Comparison of ENCODE assay signal across 15 cellular contexts in genomic region chr9:129441852-129442251, GRCh38.
DNase-seq lines count a peak whose midpoint lies in the region; ATAC-seq, FAIRE-seq and TF ChIP-seq lines count a peak whose summit lies in the region.
"Had no signal": no experiment of that assay in that cellular context is flagged by ENCODE, and none has a peak within 500 bp of the region (broad histone marks: within the 10 kb centered on the region; RNA-seq: fewer than 3 reads in every experiment).

No MANE protein-coding gene starts in this region.

- no peak overlapping the region for H3K27ac Mint-ChIP-seq in activated CD4-positive, alpha-beta T cell treated with anti-CD3 and anti-CD28 coated beads, Interleukin-2, amount 10 ng/mL, durations not matched to agents 7 days and 5 days

- no peak overlapping the region for H2BK5ac ChIP-seq in mesenchymal stem cell (ENCODE audit: low read depth, low read length, poor library complexity, severe bottlenecking)

- H2AFZ ChIP-seq in K562 (ENCODE audit: low read depth, low read length) = no peak overlapping the region
- no peak overlapping the region for H2AFZ ChIP-seq in mesenchymal stem cell (ENCODE audit: low read depth, low read length)

- 33% methylated on average over 7 of the region's 7 CpGs for WGBS in K562 (ENCODE audit: insufficient coverage, low coverage, missing lambda C conversion rate)
- 88% methylated on average over 6 of the region's 7 CpGs for WGBS in mesenchymal stem cell
- WGBS in transverse colon (ENCODE audit: low coverage in 1 of 2), 2 donors = 50% methylated on average over 7 of the region's 7 CpGs; no CpG with 5 or more reads in 1 of the 2 donors

- no peak for DNase-seq in K562 (ENCODE audit: extremely low read depth in 1 of 4, low spot score in 3 of 4)
- no peak for DNase-seq in mesenchymal stem cell
- DNase-seq in transverse colon = peak; percentile 43
- DNase-seq in NCI-H1048 (lab: John Stamatoyannopoulos, UW) = no peak
- no peak for DNase-seq in NCI-H1417 treated with DMSO at 0.1 percent for 48 hours (lab: John Stamatoyannopoulos, UW)
- DNase-seq in activated CD4-positive, alpha-beta T cell treated with anti-CD3 and anti-CD28 coated beads, Interleukin-2, amount 10 ng/mL, durations not matched to agents 7 days and 5 days = no peak
- DNase-seq: C1 segment of cervical spinal cord, DMS153, H7, KBM-7, NCI-H1092 treated with DMSO at 0.1 percent for 48 hours, NCI-H187, NCI-H446 had no signal

- TF ChIP-seq CTCF in K562 (IDR thresholded peaks at IDR 0.05 in 2 of 3, conservative IDR thresholded peaks at IDR 0.05 in 1 of 3; ENCODE audit: insufficient read depth in 2 of 3, low read depth in 1 of 3, low read length in 3 of 3) = no peak
- TF ChIP-seq CTCF in transverse colon (IDR thresholded peaks at IDR 0.05) = no peak

- H3K4me3 ChIP-seq in K562 = no peak overlapping the region
- H3K4me3 ChIP-seq in mesenchymal stem cell (ENCODE audit: insufficient read depth in 1 of 2, low read depth in 1 of 2, low read length in 2 of 2) = no peak overlapping the region
- H3K4me3 ChIP-seq in transverse colon = no peak overlapping the region

- ATAC-seq in K562 = peak; percentile 50; the same call in 2 of the 3 replicates

- H3K27me3 ChIP-seq in K562 (ENCODE audit: control insufficient read depth in 2 of 2, insufficient read depth in 2 of 2, low read length in 2 of 2) (0 out of 5 replicates have a peak, but pooled peaks cover 0 to 4% of the 10 kb centered on the region in 2 experiments), mesenchymal stem cell (ENCODE audit: control insufficient read depth in 1 of 2, insufficient read depth in 1 of 2, low read length in 2 of 2) (peaks cover 17 to 19% of the 10 kb centered on the region in 2 experiments), transverse colon (peaks cover 25% of the 10 kb centered on the region)

- H2BK12ac ChIP-seq in mesenchymal stem cell (ENCODE audit: low read length in 2 of 2) = no peak overlapping the region

- no peak overlapping the region for H3K4ac ChIP-seq in mesenchymal stem cell (ENCODE audit: low read depth in 1 of 2, low read length in 2 of 2)

- H2BK120ac ChIP-seq in mesenchymal stem cell (ENCODE audit: low read depth, low read length) = no peak overlapping the region

- H2BK15ac ChIP-seq in mesenchymal stem cell (ENCODE audit: low read depth, poor library complexity, severe bottlenecking) = no peak overlapping the region

- H3K23ac ChIP-seq in mesenchymal stem cell (ENCODE audit: low read length in 2 of 2) = no peak overlapping the region

- no peaks in the 10 kb centered on the region for H3K36me3 Mint-ChIP-seq in activated CD4-positive, alpha-beta T cell treated with anti-CD3 and anti-CD28 coated beads, Interleukin-2, amount 10 ng/mL, durations not matched to agents 7 days and 5 days (ENCODE audit: low read depth)

- peaks cover 33% of the 10 kb centered on the region for H3K4me1 Mint-ChIP-seq in activated CD4-positive, alpha-beta T cell treated with anti-CD3 and anti-CD28 coated beads, Interleukin-2, amount 10 ng/mL, durations not matched to agents 7 days and 5 days

- peak overlapping the region; percentile 19 for H4K8ac ChIP-seq in mesenchymal stem cell (ENCODE audit: low read length)

- H3K27ac ChIP-seq in K562 (ENCODE audit: extremely low read depth, low read depth, low read length) = no peak overlapping the region
- H3K27ac ChIP-seq in mesenchymal stem cell (ENCODE audit: low read length, poor library complexity, severe bottlenecking) = no peak overlapping the region
- H3K27ac ChIP-seq in transverse colon = no peak overlapping the region
- H3K27ac ChIP-seq: RWPE1 had no signal

- H3K27me3 Mint-ChIP-seq in activated CD4-positive, alpha-beta T cell treated with anti-CD3 and anti-CD28 coated beads, Interleukin-2, amount 10 ng/mL, durations not matched to agents 7 days and 5 days = peaks cover 47% of the 10 kb centered on the region

- TF ChIP-seq POLR2A in K562 (conservative IDR thresholded peaks at IDR 0.05) (no peak), transverse colon (IDR thresholded peaks at IDR 0.05) (no peak)

- H3K18ac ChIP-seq in mesenchymal stem cell (ENCODE audit: low read depth in 1 of 2, low read length in 2 of 2) = no peak overlapping the region

- BruUV-seq in K562 (replicated peaks; lab: Mats Ljungman, UMichigan) = no TSS peak

- POLR2A ChIA-PET in K562 (lab: Yijun Ruan, JAX) = interaction anchor here (1.1 kb wide), 1 partner anchor 17 kb away, joined by 3 read pairs; no protein-coding TSS in a partner anchor
- POLR2A ChIA-PET in activated CD4-positive, alpha-beta T cell treated with anti-CD3 and anti-CD28 coated beads, Interleukin-2, amount 10 ng/mL, durations not matched to agents 7 days and 5 days (lab: Charles Lee) = interaction anchor here (0.7 kb wide), 1 partner anchor 24 kb away, joined by 3 read pairs; no protein-coding TSS in a partner anchor

- no peak overlapping the region for H4K91ac ChIP-seq in mesenchymal stem cell (ENCODE audit: low read length)

- in situ Hi-C loops in K562 (cut with MboI) (no loop called here), transverse colon (cut with MboI; ENCODE audit: low pct_ligation_motif_present in 1 of 4, low pct_unique_long_range_greater_than_20kb in 1 of 4, low sequenced_read_pairs in 3 of 4) (no loop called here)

- H3K9me3 ChIP-seq in K562 (replicated peaks; ENCODE audit: control insufficient read depth, insufficient read depth, low read depth, low read length) = no peaks in the 10 kb centered on the region
- H3K9me3 ChIP-seq in mesenchymal stem cell (ENCODE audit: control insufficient read depth, low read length) = no peaks in the 10 kb centered on the region
- H3K9me3 ChIP-seq in transverse colon = no peaks in the 10 kb centered on the region

- no peaks in the 10 kb centered on the region; the same call in 1 of the 2 replicates for H4K20me1 ChIP-seq in K562 (replicated peaks; ENCODE audit: control insufficient read depth, insufficient read depth, low read length)

- H3K9ac ChIP-seq in K562 (ENCODE audit: insufficient read depth in 1 of 2, low read depth in 2 of 2, low read length in 2 of 2) (no peak overlapping the region; a peak in 1 of 4 replicates), mesenchymal stem cell (ENCODE audit: low read length) (no peak overlapping the region)

- H3K36me3 ChIP-seq in K562 (ENCODE audit: control insufficient read depth, insufficient read depth, low read length) (no peaks in the 10 kb centered on the region), mesenchymal stem cell (ENCODE audit: control insufficient read depth in 1 of 2, insufficient read depth in 2 of 2, low read depth in 1 of 2, low read length in 2 of 2) (no peaks in the 10 kb centered on the region), transverse colon (no peaks in the 10 kb centered on the region)

- CTCF ChIA-PET in K562 (lab: Yijun Ruan, JAX; ENCODE audit: low intra/inter-chr PET ratio) = interaction anchor here (0.6 kb wide), 1 partner anchor 90 kb away, joined by 3 read pairs; no protein-coding TSS in a partner anchor
- CTCF ChIA-PET in activated CD4-positive, alpha-beta T cell treated with anti-CD3 and anti-CD28 coated beads, Interleukin-2, amount 10 ng/mL, durations not matched to agents 7 days and 5 days (lab: Charles Lee) = interaction anchor here (0.7 kb wide), 1 partner anchor 52 kb away, joined by 3 read pairs; no protein-coding TSS in a partner anchor

- H3K4me1 ChIP-seq in K562 (replicated peaks in 1 of 2; ENCODE audit: control insufficient read depth in 2 of 2, insufficient read depth in 2 of 2, low read length in 2 of 2) = peaks cover 6 to 19% of the 10 kb centered on the region in 2 experiments
- H3K4me1 ChIP-seq in mesenchymal stem cell (ENCODE audit: control insufficient read depth, insufficient read depth, low read depth, low read length) = peaks cover 15% of the 10 kb centered on the region
- H3K4me1 ChIP-seq in transverse colon = peaks cover 8 to 34% (median 20%) of the 10 kb centered on the region in 4 donors

- no peak overlapping the region for H2AK5ac ChIP-seq in mesenchymal stem cell (ENCODE audit: low read length, severe bottlenecking)

- no peak overlapping the region for H3K14ac ChIP-seq in mesenchymal stem cell (ENCODE audit: low read length in 2 of 2)

- no peak overlapping the region for H3K4me3 Mint-ChIP-seq in activated CD4-positive, alpha-beta T cell treated with anti-CD3 and anti-CD28 coated beads, Interleukin-2, amount 10 ng/mL, durations not matched to agents 7 days and 5 days

- H3K9me3 Mint-ChIP-seq in activated CD4-positive, alpha-beta T cell treated with anti-CD3 and anti-CD28 coated beads, Interleukin-2, amount 10 ng/mL, durations not matched to agents 7 days and 5 days = peaks cover 3% of the 10 kb centered on the region

- H3K9me1 ChIP-seq in K562 (ENCODE audit: control insufficient read depth, insufficient read depth, low read length) = no peaks in the 10 kb centered on the region

- FAIRE-seq in K562 (lab: Jason Lieb, UNC) = no peak

- no peak overlapping the region for H3K4me2 ChIP-seq in K562 (ENCODE audit: insufficient read depth, low read length)
- H3K4me2 ChIP-seq in mesenchymal stem cell (ENCODE audit: low read length, poor library complexity, severe bottlenecking) = no peak overlapping the region

- no peaks in the 10 kb centered on the region for H3K79me1 ChIP-seq in mesenchymal stem cell (replicated peaks; ENCODE audit: low read length, poor library complexity, severe bottlenecking)

- intact Hi-C loops in K562 (cut with micrococcal nuclease) (no loop called here), transverse colon (cut with DNase I; ENCODE audit: low total_unique reads) (no loop called here)

- H3K79me2 ChIP-seq in K562 (ENCODE audit: control insufficient read depth, insufficient read depth, low read length) = no peaks in the 10 kb centered on the region

- TF ChIP-seq RAD21 in Ishikawa (IDR thresholded peaks at IDR 0.05; ENCODE audit: low read depth) (no peak), K562 (CRISPR knock-in tag; conservative IDR thresholded peaks at IDR 0.05 in 1 of 2, IDR thresholded peaks at IDR 0.05 in 1 of 2) (no peak)

- TF ChIP-seq EP300 in Ishikawa (IDR thresholded peaks at IDR 0.05; ENCODE audit: borderline replicate concordance) (no peak), K562 (IDR thresholded peaks at IDR 0.05; ENCODE audit: low read length) (no peak), transverse colon (IDR thresholded peaks at IDR 0.05; ENCODE audit: low read depth) (no peak)

TF ChIP-seq in Ishikawa, 13 proteins besides CTCF, POLR2A, EP300 and RAD21 (continues in another document):
- TF ChIP-seq USF1 (IDR thresholded peaks at IDR 0.05) = peak; percentile 85

TF ChIP-seq in K562, 482 proteins besides CTCF, POLR2A, EP300 and RAD21 (continues in another document):
- no peak for TF ChIP-seq PPARD (CRISPR knock-in tag; IDR thresholded peaks at IDR 0.05)
- TF ChIP-seq TAF1 (IDR thresholded peaks at IDR 0.05; ENCODE audit: control insufficient read depth, extremely low read depth, insufficient read depth, low read length, severe bottlenecking) = no peak
- TF ChIP-seq ADNP (tag; IDR thresholded peaks at IDR 0.05) = peak; percentile 88
- TF ChIP-seq ZNF121 (CRISPR knock-in tag; conservative IDR thresholded peaks at IDR 0.05) = no peak
- TF ChIP-seq ZNF274 (IDR thresholded peaks at IDR 0.05; ENCODE audit: borderline replicate concordance, low read depth, low read length) = no peak
- peak; percentile 62 to 75 for TF ChIP-seq KDM1A (IDR thresholded peaks at IDR 0.05)
